In the genomic region with DNA sequence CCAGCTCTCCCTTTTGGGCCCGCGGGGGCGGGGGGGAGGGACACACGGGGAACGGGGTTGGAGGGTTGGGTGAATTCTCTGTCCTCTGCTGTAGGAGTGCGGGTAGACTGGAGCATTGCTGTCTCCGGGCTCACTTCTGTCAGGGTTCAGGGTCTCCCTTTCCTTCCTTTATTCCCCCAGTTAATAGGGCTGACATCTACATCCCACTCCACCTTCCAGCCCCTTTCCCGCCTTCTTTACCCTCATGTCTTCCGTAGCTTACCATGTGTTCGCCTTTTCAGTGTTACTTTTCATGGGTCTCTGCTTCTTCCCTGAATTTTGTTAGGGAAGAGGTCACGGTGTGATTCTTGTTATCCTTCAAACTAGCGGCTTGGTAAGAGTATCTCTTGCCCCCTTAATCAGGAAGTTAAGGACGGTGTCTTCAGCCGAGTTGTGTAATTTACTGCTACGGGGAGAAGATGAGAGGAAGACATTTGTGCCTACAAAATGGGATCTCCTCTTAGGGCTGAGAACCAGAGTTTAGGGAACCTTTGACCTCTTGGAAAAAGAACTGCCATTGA, we compare ENCODE assay signal across 1 cellular context.
TF ChIP-seq lines count a peak whose summit lies in the region.

No MANE protein-coding gene starts in this region.

TF ChIP-seq in K562, 482 proteins besides CTCF, POLR2A, EP300 and RAD21 (continued from another document and continues in another):
- TF ChIP-seq, protein P1, sequence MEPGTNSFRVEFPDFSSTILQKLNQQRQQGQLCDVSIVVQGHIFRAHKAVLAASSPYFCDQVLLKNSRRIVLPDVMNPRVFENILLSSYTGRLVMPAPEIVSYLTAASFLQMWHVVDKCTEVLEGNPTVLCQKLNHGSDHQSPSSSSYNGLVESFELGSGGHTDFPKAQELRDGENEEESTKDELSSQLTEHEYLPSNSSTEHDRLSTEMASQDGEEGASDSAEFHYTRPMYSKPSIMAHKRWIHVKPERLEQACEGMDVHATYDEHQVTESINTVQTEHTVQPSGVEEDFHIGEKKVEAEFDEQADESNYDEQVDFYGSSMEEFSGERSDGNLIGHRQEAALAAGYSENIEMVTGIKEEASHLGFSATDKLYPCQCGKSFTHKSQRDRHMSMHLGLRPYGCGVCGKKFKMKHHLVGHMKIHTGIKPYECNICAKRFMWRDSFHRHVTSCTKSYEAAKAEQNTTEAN (CRISPR knock-in tag; IDR thresholded peaks at IDR 0.05), result no peak
- no peak for TF ChIP-seq ZNF140 (CRISPR knock-in tag; IDR thresholded peaks at IDR 0.05)
- no peak for TF ChIP-seq TAF9B (IDR thresholded peaks at IDR 0.05; ENCODE audit: partially characterized antibody)
- TF ChIP-seq RUNX1 (IDR thresholded peaks at IDR 0.05; ENCODE audit: low read depth), result no peak
- no peak for TF ChIP-seq CREBBP (IDR thresholded peaks at IDR 0.05; ENCODE audit: low read depth, low read length)
- 0 out of 2 replicates have a peak, but pooled peaks have one; percentile 57 for TF ChIP-seq KAT8 (IDR thresholded peaks at IDR 0.05; ENCODE audit: low read depth)
- TF ChIP-seq, protein P2, sequence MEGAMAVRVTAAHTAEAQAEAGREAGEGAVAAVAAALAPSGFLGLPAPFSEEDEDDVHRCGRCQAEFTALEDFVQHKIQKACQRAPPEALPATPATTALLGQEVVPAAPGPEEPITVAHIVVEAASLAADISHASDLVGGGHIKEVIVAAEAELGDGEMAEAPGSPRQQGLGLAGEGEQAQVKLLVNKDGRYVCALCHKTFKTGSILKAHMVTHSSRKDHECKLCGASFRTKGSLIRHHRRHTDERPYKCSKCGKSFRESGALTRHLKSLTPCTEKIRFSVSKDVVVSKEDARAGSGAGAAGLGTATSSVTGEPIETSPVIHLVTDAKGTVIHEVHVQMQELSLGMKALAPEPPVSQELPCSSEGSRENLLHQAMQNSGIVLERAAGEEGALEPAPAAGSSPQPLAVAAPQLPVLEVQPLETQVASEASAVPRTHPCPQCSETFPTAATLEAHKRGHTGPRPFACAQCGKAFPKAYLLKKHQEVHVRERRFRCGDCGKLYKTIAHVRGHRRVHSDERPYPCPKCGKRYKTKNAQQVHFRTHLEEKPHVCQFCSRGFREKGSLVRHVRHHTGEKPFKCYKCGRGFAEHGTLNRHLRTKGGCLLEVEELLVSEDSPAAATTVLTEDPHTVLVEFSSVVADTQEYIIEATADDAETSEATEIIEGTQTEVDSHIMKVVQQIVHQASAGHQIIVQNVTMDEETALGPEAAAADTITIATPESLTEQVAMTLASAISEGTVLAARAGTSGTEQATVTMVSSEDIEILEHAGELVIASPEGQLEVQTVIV (CRISPR knock-in tag; IDR thresholded peaks at IDR 0.05; ENCODE audit: borderline replicate concordance), result no peak; the same call in 1 of the 2 replicates
- 0 out of 2 replicates have a peak, but pooled peaks have one; percentile 24 for TF ChIP-seq TOE1 (IDR thresholded peaks at IDR 0.05; ENCODE audit: borderline replicate concordance)
- TF ChIP-seq TOE1 (CRISPR knock-in tag; IDR thresholded peaks at IDR 0.05; ENCODE audit: borderline replicate concordance, low read depth), result no peak
- no peak for TF ChIP-seq MTA3 (IDR thresholded peaks at IDR 0.05; ENCODE audit: borderline replicate concordance)
- TF ChIP-seq, protein P3, sequence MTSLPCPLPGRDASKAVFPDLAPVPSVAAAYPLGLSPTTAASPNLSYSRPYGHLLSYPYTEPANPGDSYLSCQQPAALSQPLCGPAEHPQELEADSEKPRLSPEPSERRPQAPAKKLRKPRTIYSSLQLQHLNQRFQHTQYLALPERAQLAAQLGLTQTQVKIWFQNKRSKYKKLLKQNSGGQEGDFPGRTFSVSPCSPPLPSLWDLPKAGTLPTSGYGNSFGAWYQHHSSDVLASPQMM (CRISPR knock-in tag; IDR thresholded peaks at IDR 0.05), result no peak
- no peak for TF ChIP-seq ZNF347 (CRISPR knock-in tag; IDR thresholded peaks at IDR 0.05; ENCODE audit: low read depth)
- TF ChIP-seq ZBTB40 (IDR thresholded peaks at IDR 0.05), result 0 out of 2 replicates have a peak, but pooled peaks have one; percentile 10
- peak; percentile 40; the same call in 1 of the 2 replicates for TF ChIP-seq ZBTB40 (CRISPR knock-in tag; IDR thresholded peaks at IDR 0.05)
- no peak for TF ChIP-seq COPS2 (conservative IDR thresholded peaks at IDR 0.05)
- TF ChIP-seq, protein P4, sequence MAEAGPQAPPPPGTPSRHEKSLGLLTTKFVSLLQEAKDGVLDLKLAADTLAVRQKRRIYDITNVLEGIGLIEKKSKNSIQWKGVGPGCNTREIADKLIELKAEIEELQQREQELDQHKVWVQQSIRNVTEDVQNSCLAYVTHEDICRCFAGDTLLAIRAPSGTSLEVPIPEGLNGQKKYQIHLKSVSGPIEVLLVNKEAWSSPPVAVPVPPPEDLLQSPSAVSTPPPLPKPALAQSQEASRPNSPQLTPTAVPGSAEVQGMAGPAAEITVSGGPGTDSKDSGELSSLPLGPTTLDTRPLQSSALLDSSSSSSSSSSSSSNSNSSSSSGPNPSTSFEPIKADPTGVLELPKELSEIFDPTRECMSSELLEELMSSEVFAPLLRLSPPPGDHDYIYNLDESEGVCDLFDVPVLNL (CRISPR knock-in tag; IDR thresholded peaks at IDR 0.05; ENCODE audit: low read depth), result 0 out of 2 replicates have a peak, but pooled peaks have one; percentile 56
- no peak for TF ChIP-seq ZFP36 (IDR thresholded peaks at IDR 0.05; ENCODE audit: low read depth, low read length, partially characterized antibody)
- peak; percentile 11 for TF ChIP-seq POLR2B (IDR thresholded peaks at IDR 0.05; ENCODE audit: low read depth, partially characterized antibody)
- no peak for TF ChIP-seq TRIM25 (IDR thresholded peaks at IDR 0.05; ENCODE audit: borderline replicate concordance)
- TF ChIP-seq, protein P5, sequence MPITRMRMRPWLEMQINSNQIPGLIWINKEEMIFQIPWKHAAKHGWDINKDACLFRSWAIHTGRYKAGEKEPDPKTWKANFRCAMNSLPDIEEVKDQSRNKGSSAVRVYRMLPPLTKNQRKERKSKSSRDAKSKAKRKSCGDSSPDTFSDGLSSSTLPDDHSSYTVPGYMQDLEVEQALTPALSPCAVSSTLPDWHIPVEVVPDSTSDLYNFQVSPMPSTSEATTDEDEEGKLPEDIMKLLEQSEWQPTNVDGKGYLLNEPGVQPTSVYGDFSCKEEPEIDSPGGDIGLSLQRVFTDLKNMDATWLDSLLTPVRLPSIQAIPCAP (CRISPR knock-in tag; IDR thresholded peaks at IDR 0.05; ENCODE audit: borderline replicate concordance), result peak; percentile 64; the same call in 1 of the 2 replicates
- no peak for TF ChIP-seq ZNF12 (CRISPR knock-in tag; IDR thresholded peaks at IDR 0.05)
- no peak for TF ChIP-seq SRSF3 (IDR thresholded peaks at IDR 0.05; ENCODE audit: insufficient read depth, low read length)
- TF ChIP-seq ARID3B (CRISPR knock-in tag; IDR thresholded peaks at IDR 0.05; ENCODE audit: borderline replicate concordance), result no peak
- TF ChIP-seq MYC (IDR thresholded peaks at IDR 0.05; ENCODE audit: low read depth, low read length), result peak; percentile 38; the same call in 1 of the 2 replicates
- no peak for TF ChIP-seq MYC (CRISPR knock-in tag; IDR thresholded peaks at IDR 0.05; ENCODE audit: borderline replicate concordance, low read depth)
- no peak for TF ChIP-seq BRCA1 (IDR thresholded peaks at IDR 0.05)
- no peak for TF ChIP-seq BRCA1 (CRISPR knock-in tag; IDR thresholded peaks at IDR 0.05)
- TF ChIP-seq CBX5 (IDR thresholded peaks at IDR 0.05; ENCODE audit: borderline replicate concordance, low read depth), result no peak
- TF ChIP-seq MED1 (CRISPR knock-in tag; IDR thresholded peaks at IDR 0.05; ENCODE audit: borderline replicate concordance), result no peak
- TF ChIP-seq, protein P6, sequence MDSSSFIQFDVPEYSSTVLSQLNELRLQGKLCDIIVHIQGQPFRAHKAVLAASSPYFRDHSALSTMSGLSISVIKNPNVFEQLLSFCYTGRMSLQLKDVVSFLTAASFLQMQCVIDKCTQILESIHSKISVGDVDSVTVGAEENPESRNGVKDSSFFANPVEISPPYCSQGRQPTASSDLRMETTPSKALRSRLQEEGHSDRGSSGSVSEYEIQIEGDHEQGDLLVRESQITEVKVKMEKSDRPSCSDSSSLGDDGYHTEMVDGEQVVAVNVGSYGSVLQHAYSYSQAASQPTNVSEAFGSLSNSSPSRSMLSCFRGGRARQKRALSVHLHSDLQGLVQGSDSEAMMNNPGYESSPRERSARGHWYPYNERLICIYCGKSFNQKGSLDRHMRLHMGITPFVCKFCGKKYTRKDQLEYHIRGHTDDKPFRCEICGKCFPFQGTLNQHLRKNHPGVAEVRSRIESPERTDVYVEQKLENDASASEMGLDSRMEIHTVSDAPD (CRISPR knock-in tag; IDR thresholded peaks at IDR 0.05), result no peak
